25 cellular contexts compared by ENCODE assay signal in genomic region chr13:44267203-44267602, GRCh38.
DNase-seq lines count a peak whose midpoint lies in the region; ATAC-seq and TF ChIP-seq lines count a peak whose summit lies in the region.
"Had no signal": no experiment of that assay in that cellular context is flagged by ENCODE, and none has a peak within 500 bp of the region (broad histone marks: within the 10 kb centered on the region; RNA-seq: fewer than 3 reads in every experiment).

No MANE protein-coding gene starts in this region.

- H3K36me3 Mint-ChIP-seq in CD4-positive, CD25-positive, alpha-beta regulatory T cell, result peaks cover 4% of the 10 kb centered on the region
- peaks cover 3% of the 10 kb centered on the region for H3K36me3 Mint-ChIP-seq in endodermal cell (ENCODE audit: low read depth)
- H3K36me3 Mint-ChIP-seq in activated naive CD8-positive, alpha-beta T cell treated with anti-CD3 and anti-CD28 coated beads for 36 hours, result no peaks in the 10 kb centered on the region
- H3K36me3 Mint-ChIP-seq: CD4-positive, alpha-beta memory T cell had no signal

- H3K4me2 ChIP-seq in PC-9, result no peak overlapping the region
- no peak overlapping the region for H3K4me2 ChIP-seq in neuronal stem cell (ENCODE audit: insufficient read depth, low read length, poor library complexity, severe bottlenecking)

- CTCF ChIA-PET in PC-9 (lab: Charles Lee), result no interaction called here

- H3K9me2 ChIP-seq in PC-9 (ENCODE audit: insufficient read depth), result no peaks in the 10 kb centered on the region

- no peak overlapping the region for H2BK15ac ChIP-seq in neuronal stem cell (ENCODE audit: low read length)

- no peak overlapping the region for H2BK12ac ChIP-seq in neuronal stem cell (ENCODE audit: low read length)

- no peak overlapping the region for H3K4ac ChIP-seq in neuronal stem cell (ENCODE audit: low read length)

- TF ChIP-seq CTCF in PC-9 (conservative IDR thresholded peaks at IDR 0.05), result no peak
- no peak for TF ChIP-seq CTCF in endodermal cell (conservative IDR thresholded peaks at IDR 0.05)

- no peak for ATAC-seq in CD4-positive, CD25-positive, alpha-beta regulatory T cell (ENCODE audit: low read depth in 2 of 2)
- no peak for ATAC-seq in GM19455 (IDR thresholded peaks at IDR 0.05; ENCODE audit: unreplicated experiment)
- ATAC-seq: GM12878, K562 had no signal

- H3K79me2 ChIP-seq in PC-9 (ENCODE audit: low read depth), result no peaks in the 10 kb centered on the region

- WGBS in endodermal cell (ENCODE audit: insufficient coverage in 1 of 2, insufficient read length in 1 of 2), 2 experiments, result 93 to 100% methylated on average over 1 of the region's 1 CpG
- WGBS in neuronal stem cell (ENCODE audit: extremely low coverage in 2 of 2, insufficient read length in 2 of 2, insufficient replicate concordance in 1 of 2), 2 donors, result no CpG with 5 or more reads among the region's 1 CpG

- no TSS peak for BruUV-seq in PC-9 (replicated peaks; lab: Mats Ljungman, UMichigan)

- no peak overlapping the region for H3K9ac ChIP-seq in endodermal cell (ENCODE audit: extremely low read depth, low read length, poor library complexity, severe bottlenecking)
- H3K9ac ChIP-seq in neuronal stem cell (ENCODE audit: low read depth, low read length, poor library complexity), result no peak overlapping the region

- H3K4me1 Mint-ChIP-seq in CD4-positive, CD25-positive, alpha-beta regulatory T cell, result no peaks in the 10 kb centered on the region
- peaks cover 14% of the 10 kb centered on the region for H3K4me1 Mint-ChIP-seq in endodermal cell
- H3K4me1 Mint-ChIP-seq in activated naive CD8-positive, alpha-beta T cell treated with anti-CD3 and anti-CD28 coated beads for 36 hours, result peaks cover 6% of the 10 kb centered on the region

- no peaks in the 10 kb centered on the region for H3K27me3 ChIP-seq in CD4-positive, CD25-positive, alpha-beta regulatory T cell (ENCODE audit: control insufficient read depth, insufficient read depth, low read length)
- H3K27me3 ChIP-seq in PC-9 (ENCODE audit: insufficient read depth, low read depth) (no peaks in the 10 kb centered on the region), endodermal cell (ENCODE audit: control insufficient read depth, insufficient read depth, low read length, poor library complexity, severe bottlenecking) (no peaks in the 10 kb centered on the region), neuronal stem cell (ENCODE audit: control insufficient read depth in 3 of 3, insufficient read depth in 3 of 3, low read depth in 1 of 3, low read length in 3 of 3) (no peaks in the 10 kb centered on the region)
- H3K27me3 ChIP-seq: BE2C had no signal

- no peak overlapping the region for H3K23ac ChIP-seq in neuronal stem cell (ENCODE audit: low read depth, low read length, poor library complexity)

- intact Hi-C loops in PC-9 (cut with micrococcal nuclease; ENCODE audit: unreplicated experiment), result no loop called here

- H4K20me1 ChIP-seq in PC-9 (ENCODE audit: insufficient read depth), result no peaks in the 10 kb centered on the region

- H3K27ac Mint-ChIP-seq in CD4-positive, CD25-positive, alpha-beta regulatory T cell, result peak overlapping the region in 2 of 3 donors; percentile 20 to 96
- no peak overlapping the region for H3K27ac Mint-ChIP-seq in endodermal cell
- no peak overlapping the region for H3K27ac Mint-ChIP-seq in activated naive CD8-positive, alpha-beta T cell treated with anti-CD3 and anti-CD28 coated beads for 36 hours
- H3K27ac Mint-ChIP-seq: CD4-positive, alpha-beta memory T cell; HFFc6 had no signal

- H3K9me3 ChIP-seq in CD4-positive, CD25-positive, alpha-beta regulatory T cell (ENCODE audit: control insufficient read depth in 2 of 2, low read length in 2 of 2), result no peaks in the 10 kb centered on the region
- H3K9me3 ChIP-seq in PC-9 (ENCODE audit: insufficient read depth, low read depth) (no peaks in the 10 kb centered on the region), endodermal cell (ENCODE audit: control insufficient read depth, low read length) (peaks cover 10% of the 10 kb centered on the region), neuronal stem cell (replicated peaks in 1 of 2; ENCODE audit: control insufficient read depth in 2 of 2, insufficient read depth in 1 of 2, low read depth in 1 of 2, low read length in 2 of 2) (peaks cover 0 to 10% of the 10 kb centered on the region in 2 donors)
- H3K9me3 ChIP-seq: A549, BE2C, Caco-2 had no signal

- no peak overlapping the region for H3K4me3 Mint-ChIP-seq in CD4-positive, CD25-positive, alpha-beta regulatory T cell
- no peak overlapping the region for H3K4me3 Mint-ChIP-seq in endodermal cell
- no peak overlapping the region for H3K4me3 Mint-ChIP-seq in activated naive CD8-positive, alpha-beta T cell treated with anti-CD3 and anti-CD28 coated beads for 36 hours
- H3K4me3 Mint-ChIP-seq: CD4-positive, alpha-beta memory T cell; HFFc6 had no signal

- H3K27me3 Mint-ChIP-seq in CD4-positive, CD25-positive, alpha-beta regulatory T cell, result peaks cover 9% of the 10 kb centered on the region
- H3K27me3 Mint-ChIP-seq in endodermal cell (ENCODE audit: insufficient read depth), result no peaks in the 10 kb centered on the region
- H3K27me3 Mint-ChIP-seq in activated naive CD8-positive, alpha-beta T cell treated with anti-CD3 and anti-CD28 coated beads for 36 hours, result no peaks in the 10 kb centered on the region

- H3K14ac ChIP-seq in neuronal stem cell (ENCODE audit: low read length), result no peak overlapping the region

- DNase-seq in CD4-positive, CD25-positive, alpha-beta regulatory T cell, result no peak
- DNase-seq in PC-9 (no peak), endodermal cell (no peak), neuronal stem cell (ENCODE audit: low spot score) (no peak), NCI-H1930 (lab: John Stamatoyannopoulos, UW) (no peak), T1000 (lab: John Stamatoyannopoulos, UW) (no peak)
- DNase-seq in activated naive CD8-positive, alpha-beta T cell treated with anti-CD3 and anti-CD28 coated beads for 36 hours, result no peak
- DNase-seq: BE2C; Caco-2; CD4-positive, alpha-beta memory T cell; DND-41; H7; MM.1S; NCI-H1048; NCI-H1417 treated with DMSO at 0.1 percent for 48 hours; NCI-H187; NCI-H2107; NCI-H446 treated with DMSO at 0.1 percent for 48 hours; OCI-M1; SHP77 treated with DMSO at 0.1 percent for 48 hours had no signal

- H3K9me3 Mint-ChIP-seq in CD4-positive, CD25-positive, alpha-beta regulatory T cell, result peaks cover 0 to 2% (median 0%) of the 10 kb centered on the region in 7 donors
- peaks cover 11% of the 10 kb centered on the region for H3K9me3 Mint-ChIP-seq in endodermal cell
- no peaks in the 10 kb centered on the region for H3K9me3 Mint-ChIP-seq in activated naive CD8-positive, alpha-beta T cell treated with anti-CD3 and anti-CD28 coated beads for 36 hours
- H3K9me3 Mint-ChIP-seq: HFFc6 had no signal

- POLR2A ChIA-PET in PC-9 (lab: Charles Lee; ENCODE audit: unreplicated experiment), result no interaction called here

- H3K36me3 ChIP-seq in CD4-positive, CD25-positive, alpha-beta regulatory T cell (ENCODE audit: control insufficient read depth, insufficient read depth, low read length), result no peaks in the 10 kb centered on the region
- H3K36me3 ChIP-seq in PC-9 (ENCODE audit: low read depth), result no peaks in the 10 kb centered on the region
- H3K36me3 ChIP-seq in endodermal cell (ENCODE audit: control insufficient read depth, insufficient read depth, low read length), result no peaks in the 10 kb centered on the region
- H3K36me3 ChIP-seq in neuronal stem cell (replicated peaks in 1 of 2; ENCODE audit: control insufficient read depth in 2 of 2, insufficient read depth in 2 of 2, low read length in 2 of 2), result no peaks in the 10 kb centered on the region
- H3K36me3 ChIP-seq: BE2C had no signal

- H3K18ac ChIP-seq in neuronal stem cell (ENCODE audit: low read length), result peak overlapping the region; percentile 65

- no peak overlapping the region for H2BK120ac ChIP-seq in neuronal stem cell (ENCODE audit: low read depth, low read length)

- no peak overlapping the region for H4K8ac ChIP-seq in neuronal stem cell (ENCODE audit: low read depth, low read length)

- peaks cover 3% of the 10 kb centered on the region for H3K79me1 ChIP-seq in neuronal stem cell (ENCODE audit: low read depth, low read length)

- H2BK5ac ChIP-seq in neuronal stem cell (ENCODE audit: low read length), result no peak overlapping the region

- H3K4me3 ChIP-seq in CD4-positive, CD25-positive, alpha-beta regulatory T cell (ENCODE audit: low read depth, low read length), result no peak overlapping the region
- H3K4me3 ChIP-seq in PC-9 (no peak overlapping the region), endodermal cell (ENCODE audit: low read length) (peak overlapping the region; percentile 20), neuronal stem cell (ENCODE audit: low read length in 2 of 2) (no peak overlapping the region)
- H3K4me3 ChIP-seq: A549, GM12878, K562 had no signal

- H2AFZ ChIP-seq in PC-9, result no peak overlapping the region
- no peak overlapping the region for H2AFZ ChIP-seq in neuronal stem cell (ENCODE audit: low read length)

- H2AK5ac ChIP-seq in neuronal stem cell (ENCODE audit: low read depth, low read length), result no peak overlapping the region

- H3K4me1 ChIP-seq in CD4-positive, CD25-positive, alpha-beta regulatory T cell (ENCODE audit: control insufficient read depth, insufficient read depth, low read length, poor library complexity, severe bottlenecking), result no peaks in the 10 kb centered on the region
- H3K4me1 ChIP-seq in PC-9 (replicated peaks; ENCODE audit: insufficient read depth) (peaks cover 26% of the 10 kb centered on the region), endodermal cell (ENCODE audit: control insufficient read depth, insufficient read depth, low read length) (no peaks in the 10 kb centered on the region), neuronal stem cell (ENCODE audit: control insufficient read depth in 2 of 2, insufficient read depth in 1 of 2, low read depth in 1 of 2, low read length in 2 of 2) (peaks cover 5 to 11% of the 10 kb centered on the region in 2 donors)
- H3K4me1 ChIP-seq: Caco-2 had no signal

- no peak overlapping the region for H3K27ac ChIP-seq in CD4-positive, CD25-positive, alpha-beta regulatory T cell (ENCODE audit: insufficient read depth, low read length, poor library complexity, severe bottlenecking)
- peak overlapping the region; percentile 30; the same call in 1 of the 2 replicates for H3K27ac ChIP-seq in PC-9
- H3K27ac ChIP-seq in endodermal cell (ENCODE audit: low read depth, low read length), result no peak overlapping the region
- no peak overlapping the region for H3K27ac ChIP-seq in neuronal stem cell (replicated peaks; ENCODE audit: low read length)

- H3F3A ChIP-seq in PC-9 (ENCODE audit: insufficient read depth, low read depth), result peaks cover 4% of the 10 kb centered on the region; the same call in 1 of the 2 replicates

- no peak overlapping the region for H4K91ac ChIP-seq in neuronal stem cell (ENCODE audit: low read depth, low read length, poor library complexity)

Comparison
In these comparisons a context has a peak if more than half of its experiments do, and no peak if none do; other contexts are left out.
1. H3K27ac Mint-ChIP-seq: peak in CD4-positive, CD25-positive, alpha-beta regulatory T cell (2 of 3); none in endodermal cell (single experiment) and activated naive CD8-positive, alpha-beta T cell treated with anti-CD3 and anti-CD28 coated beads for 36 hours (single experiment).